In genomic region chr6:153645326-153645725, GRCh38 we compare ENCODE assay signal across 40 cellular contexts.
"Had no signal": no experiment of that assay in that cellular context is flagged by ENCODE, and none has a peak within 500 bp of the region (broad histone marks: within the 10 kb centered on the region; RNA-seq: fewer than 3 reads in every experiment).

No MANE protein-coding gene starts in this region.

- H3K4me1 ChIP-seq: adrenal gland, ascending aorta, body of pancreas, breast epithelium had no signal

- FAIRE-seq: astrocyte, bronchial epithelial cell had no signal

- H3K27ac ChIP-seq: adrenal gland, ascending aorta, body of pancreas, brain microvascular endothelial cell, breast epithelium, cardiac muscle cell had no signal

- H3K4me3 Mint-ChIP-seq: activated naive CD4-positive, alpha-beta T cell treated with anti-CD3 and anti-CD28 coated beads for 36 hours; activated naive CD4-positive, alpha-beta T cell treated with anti-CD3 and anti-CD28 coated beads, Interleukin-2, amount 10 ng/mL, durations not matched to agents 7 days and 5 days; activated naive CD4-positive, alpha-beta T cell treated with anti-CD3 and anti-CD28 coated beads, Interleukin-2, amount 50 U/mL, for 24 hours; activated naive CD8-positive, alpha-beta T cell; activated naive CD8-positive, alpha-beta T cell treated with anti-CD3 and anti-CD28 coated beads for 36 hours; activated naive CD8-positive, alpha-beta T cell treated with anti-CD3 and anti-CD28 coated beads, Interleukin-2, amount 10 ng/mL, durations not matched to agents 7 days and 5 days; activated naive CD8-positive, alpha-beta T cell treated with anti-CD3 and anti-CD28 coated beads, Interleukin-2, amount 50 U/mL, for 24 hours; activated T-cell treated with anti-CD3 and anti-CD28 coated beads, Interleukin-2, amount 50 U/mL, for 24 hours; activated T-cell treated with anti-CD3 and anti-CD28 coated beads, Interleukin-2, amount 50 U/mL, for 4 hours; activated T-cell treated with anti-CD3 and anti-CD28 coated beads, Interleukin-2, amount 50 U/mL, for 72 hours; activated T-helper 1 cell treated with anti-CD3 and anti-CD28 coated beads, Interleukin-12 subunit alpha, Interleukin-12 subunit beta, Interleukin-2, Interleukin-4 antibody, amounts not matched to agents 30 ng/mL and 10 ng/mL and 1 ng/mL, durations not matched to agents 14 hours and 24 hours and 36 hours; activated T-helper 17 cell treated with anti-CD3 and anti-CD28 coated beads, Interleukin-2, amount 50 U/mL, for 72 hours; brain; central memory CD8-positive, alpha-beta T cell had no signal

- H3K4me3 ChIP-seq: adrenal gland, ascending aorta, body of pancreas, breast epithelium, cardiac muscle cell had no signal

- H3K4me1 Mint-ChIP-seq: activated naive CD4-positive, alpha-beta T cell treated with anti-CD3 and anti-CD28 coated beads, Interleukin-2, amount 10 ng/mL, durations not matched to agents 7 days and 5 days; activated naive CD4-positive, alpha-beta T cell treated with anti-CD3 and anti-CD28 coated beads, Interleukin-2, amount 50 U/mL, for 24 hours; activated naive CD8-positive, alpha-beta T cell treated with anti-CD3 and anti-CD28 coated beads for 36 hours; activated naive CD8-positive, alpha-beta T cell treated with anti-CD3 and anti-CD28 coated beads, Interleukin-2, amount 10 ng/mL, durations not matched to agents 7 days and 5 days; activated naive CD8-positive, alpha-beta T cell treated with anti-CD3 and anti-CD28 coated beads, Interleukin-2, amount 50 U/mL, for 24 hours; activated T-helper 17 cell treated with anti-CD3 and anti-CD28 coated beads, Interleukin-2, amount 50 U/mL, for 72 hours; brain; central memory CD8-positive, alpha-beta T cell had no signal

- ATAC-seq: activated naive CD4-positive, alpha-beta T cell treated with anti-CD3 and anti-CD28 coated beads, Interleukin-2, amount 50 U/mL, for 72 hours; activated naive CD8-positive, alpha-beta T cell treated with anti-CD3 and anti-CD28 coated beads, Interleukin-2, amount 50 U/mL, for 24 hours; activated T-cell treated with anti-CD3 and anti-CD28 coated beads, Interleukin-2, amount 50 U/mL, for 4 hours; activated T-cell treated with anti-CD3 and anti-CD28 coated beads, Interleukin-2, amount 50 U/mL, for 72 hours; activated T-helper 17 cell treated with anti-CD3 and anti-CD28 coated beads, Interleukin-2, amount 50 U/mL, for 72 hours; body of pancreas had no signal

- H3K36me3 Mint-ChIP-seq: activated naive CD4-positive, alpha-beta T cell treated with anti-CD3 and anti-CD28 coated beads, Interleukin-2, amount 10 ng/mL, durations not matched to agents 7 days and 5 days; activated naive CD4-positive, alpha-beta T cell treated with anti-CD3 and anti-CD28 coated beads, Interleukin-2, amount 50 U/mL, for 24 hours; activated naive CD4-positive, alpha-beta T cell treated with anti-CD3 and anti-CD28 coated beads, Interleukin-2, amount 50 U/mL, for 72 hours; activated naive CD8-positive, alpha-beta T cell; activated naive CD8-positive, alpha-beta T cell treated with anti-CD3 and anti-CD28 coated beads for 36 hours; activated naive CD8-positive, alpha-beta T cell treated with anti-CD3 and anti-CD28 coated beads, Interleukin-2, amount 10 ng/mL, durations not matched to agents 7 days and 5 days; brain had no signal

- H3K27me3 Mint-ChIP-seq: activated naive CD4-positive, alpha-beta T cell treated with anti-CD3 and anti-CD28 coated beads, Interleukin-2, amount 10 ng/mL, durations not matched to agents 7 days and 5 days; activated naive CD4-positive, alpha-beta T cell treated with anti-CD3 and anti-CD28 coated beads, Interleukin-2, amount 50 U/mL, for 24 hours; activated naive CD8-positive, alpha-beta T cell; activated naive CD8-positive, alpha-beta T cell treated with anti-CD3 and anti-CD28 coated beads for 36 hours; activated naive CD8-positive, alpha-beta T cell treated with anti-CD3 and anti-CD28 coated beads, Interleukin-2, amount 10 ng/mL, durations not matched to agents 7 days and 5 days; activated naive CD8-positive, alpha-beta T cell treated with anti-CD3 and anti-CD28 coated beads, Interleukin-2, amount 50 U/mL, for 24 hours; activated T-cell treated with anti-CD3 and anti-CD28 coated beads, Interleukin-2, amount 50 U/mL, for 24 hours; activated T-helper 17 cell treated with anti-CD3 and anti-CD28 coated beads, Interleukin-2, amount 50 U/mL, for 72 hours; central memory CD8-positive, alpha-beta T cell had no signal

- H3K36me3 ChIP-seq: adrenal gland, ascending aorta, brain microvascular endothelial cell, breast epithelium, cardiac muscle cell had no signal

- H3K27me3 ChIP-seq: adrenal gland, ascending aorta, body of pancreas, brain microvascular endothelial cell, breast epithelium, cardiac muscle cell had no signal

- DNase-seq: activated effector memory CD4-positive, alpha-beta T cell treated with anti-CD3 and anti-CD28 coated beads, Interleukin-2, amount 50 U/mL, for 16 hours; activated effector memory CD4-positive, alpha-beta T cell treated with Interleukin-2 at 50 U/mL for 16 hours; activated gamma-delta T cell; activated gamma-delta T cell treated with Interleukin-2 at 50 U/mL for 16 hours; activated naive CD4-positive, alpha-beta T cell; activated naive CD4-positive, alpha-beta T cell treated with anti-CD3 and anti-CD28 coated beads for 36 hours; activated naive CD4-positive, alpha-beta T cell treated with anti-CD3 and anti-CD28 coated beads, Interleukin-2, amount 10 ng/mL, durations not matched to agents 7 days and 5 days; activated naive CD4-positive, alpha-beta T cell treated with anti-CD3 and anti-CD28 coated beads, Interleukin-2, amount 50 U/mL, for 16 hours; activated naive CD4-positive, alpha-beta T cell treated with Interleukin-2 at 50 U/mL for 16 hours; activated naive CD8-positive, alpha-beta T cell treated with anti-CD3 and anti-CD28 coated beads for 36 hours; activated naive CD8-positive, alpha-beta T cell treated with anti-CD3 and anti-CD28 coated beads, Interleukin-2, amount 10 ng/mL, durations not matched to agents 7 days and 5 days; activated naive CD8-positive, alpha-beta T cell treated with anti-CD3 and anti-CD28 coated beads, Interleukin-2, amount 50 U/mL, for 24 hours; activated T-cell treated with anti-CD3 and anti-CD28 coated beads, Interleukin-2, amount 50 U/mL, for 1 hour; activated T-cell treated with anti-CD3 and anti-CD28 coated beads, Interleukin-2, amount 50 U/mL, for 24 hours; activated T-cell treated with anti-CD3 and anti-CD28 coated beads, Interleukin-2, amount 50 U/mL, for 4 hours; activated T-cell treated with anti-CD3 and anti-CD28 coated beads, Interleukin-2, amount 50 U/mL, for 48 hours; activated T-cell treated with anti-CD3 and anti-CD28 coated beads, Interleukin-2, amount 50 U/mL, for 72 hours; adrenal gland; amniotic stem cell; amygdala; anterior cingulate cortex; aorta; body of pancreas; brain microvascular endothelial cell; caudate nucleus; central memory CD4-positive, alpha-beta T cell; cerebellar nuclear complex had no signal

- H3K9me3 Mint-ChIP-seq: activated naive CD4-positive, alpha-beta T cell treated with anti-CD3 and anti-CD28 coated beads for 36 hours; activated naive CD4-positive, alpha-beta T cell treated with anti-CD3 and anti-CD28 coated beads, Interleukin-2, amount 10 ng/mL, durations not matched to agents 7 days and 5 days; activated naive CD4-positive, alpha-beta T cell treated with anti-CD3 and anti-CD28 coated beads, Interleukin-2, amount 50 U/mL, for 72 hours; activated naive CD8-positive, alpha-beta T cell treated with anti-CD3 and anti-CD28 coated beads for 36 hours; activated naive CD8-positive, alpha-beta T cell treated with anti-CD3 and anti-CD28 coated beads, Interleukin-2, amount 10 ng/mL, durations not matched to agents 7 days and 5 days; activated naive CD8-positive, alpha-beta T cell treated with anti-CD3 and anti-CD28 coated beads, Interleukin-2, amount 50 U/mL, for 24 hours; activated T-cell treated with anti-CD3 and anti-CD28 coated beads, Interleukin-2, amount 50 U/mL, for 24 hours; activated T-cell treated with anti-CD3 and anti-CD28 coated beads, Interleukin-2, amount 50 U/mL, for 4 hours; activated T-cell treated with anti-CD3 and anti-CD28 coated beads, Interleukin-2, amount 50 U/mL, for 72 hours; activated T-helper 1 cell treated with anti-CD3 and anti-CD28 coated beads, Interleukin-12 subunit alpha, Interleukin-12 subunit beta, Interleukin-2, Interleukin-4 antibody, amounts not matched to agents 30 ng/mL and 10 ng/mL and 1 ng/mL, durations not matched to agents 14 hours and 24 hours and 36 hours; activated T-helper 17 cell treated with anti-CD3 and anti-CD28 coated beads, Interleukin-2, amount 50 U/mL, for 72 hours; activated T-helper 2 cell treated with anti-CD3 and anti-CD28 coated beads, Interferon-gamma antibody, Interleukin-2, Interleukin-4, amounts not matched to agents 10 μg/mL and 5 μg/mL and 100 μg/mL, durations not matched to agents 14 hours and 24 hours and 36 hours; brain had no signal

- H3K9me3 ChIP-seq: adrenal gland, ascending aorta, body of pancreas, breast epithelium had no signal

- H3K27ac Mint-ChIP-seq: activated naive CD4-positive, alpha-beta T cell treated with anti-CD3 and anti-CD28 coated beads for 36 hours; activated naive CD4-positive, alpha-beta T cell treated with anti-CD3 and anti-CD28 coated beads, Interleukin-2, amount 10 ng/mL, durations not matched to agents 7 days and 5 days; activated naive CD4-positive, alpha-beta T cell treated with anti-CD3 and anti-CD28 coated beads, Interleukin-2, amount 50 U/mL, for 24 hours; activated naive CD4-positive, alpha-beta T cell treated with anti-CD3 and anti-CD28 coated beads, Interleukin-2, amount 50 U/mL, for 72 hours; activated naive CD8-positive, alpha-beta T cell; activated naive CD8-positive, alpha-beta T cell treated with anti-CD3 and anti-CD28 coated beads for 36 hours; activated naive CD8-positive, alpha-beta T cell treated with anti-CD3 and anti-CD28 coated beads, Interleukin-2, amount 10 ng/mL, durations not matched to agents 7 days and 5 days; activated naive CD8-positive, alpha-beta T cell treated with anti-CD3 and anti-CD28 coated beads, Interleukin-2, amount 50 U/mL, for 24 hours; activated T-cell treated with anti-CD3 and anti-CD28 coated beads, Interleukin-2, amount 50 U/mL, for 24 hours; activated T-cell treated with anti-CD3 and anti-CD28 coated beads, Interleukin-2, amount 50 U/mL, for 72 hours; activated T-helper 1 cell treated with anti-CD3 and anti-CD28 coated beads, Interleukin-12 subunit alpha, Interleukin-12 subunit beta, Interleukin-2, Interleukin-4 antibody, amounts not matched to agents 30 ng/mL and 10 ng/mL and 1 ng/mL, durations not matched to agents 14 hours and 24 hours and 36 hours; activated T-helper 17 cell treated with anti-CD3 and anti-CD28 coated beads, Interleukin-2, amount 50 U/mL, for 72 hours; activated T-helper 2 cell treated with anti-CD3 and anti-CD28 coated beads, Interferon-gamma antibody, Interleukin-2, Interleukin-4, amounts not matched to agents 10 μg/mL and 5 μg/mL and 100 μg/mL, durations not matched to agents 14 hours and 24 hours and 36 hours; brain had no signal
